In the genomic region with DNA sequence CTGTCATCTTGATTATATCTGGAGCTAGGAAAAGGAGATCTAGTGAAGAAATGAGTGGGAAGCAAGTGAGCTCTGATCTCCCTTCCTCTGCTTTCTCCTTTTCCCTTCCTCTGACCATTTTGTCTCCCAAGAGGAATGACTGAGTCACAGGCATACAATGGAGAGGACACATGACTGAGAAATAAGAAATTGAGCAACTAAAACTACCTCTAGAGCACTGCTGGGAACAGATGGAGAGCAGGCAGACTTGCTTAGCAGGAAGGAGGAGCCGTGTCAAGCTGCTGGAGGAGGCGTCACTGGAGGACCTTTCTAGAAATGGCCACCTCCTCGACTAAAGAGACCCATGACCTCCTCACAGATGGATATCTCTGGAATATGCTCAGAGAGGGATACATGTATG, we compare ENCODE assay signal across 15 cellular contexts.
DNase-seq lines count a peak whose midpoint lies in the region; ATAC-seq and TF ChIP-seq lines count a peak whose summit lies in the region.
"Had no signal": no experiment of that assay in that cellular context is flagged by ENCODE, and none has a peak within 500 bp of the region (broad histone marks: within the 10 kb centered on the region; RNA-seq: fewer than 3 reads in every experiment).

No MANE protein-coding gene starts in this region.

- intact Hi-C loops in Right ventricle myocardium superior (cut with DNase I) = no loop called here

- H3K4me2 ChIP-seq in Karpas-422 (ENCODE audit: low read depth, low read length, poor library complexity, severe bottlenecking) (no peak overlapping the region), mesendoderm (ENCODE audit: low read length) (no peak overlapping the region)

- no peak overlapping the region for H2AK5ac ChIP-seq in mesendoderm (ENCODE audit: low read length)

- H2BK120ac ChIP-seq in mesendoderm (ENCODE audit: low read depth, low read length) = no peak overlapping the region

- no peaks in the 10 kb centered on the region for H3K79me2 ChIP-seq in Karpas-422 (ENCODE audit: low read length)
- no peaks in the 10 kb centered on the region for H3K79me2 ChIP-seq in mesendoderm (ENCODE audit: control insufficient read depth, insufficient read depth, low read length)

- no peaks in the 10 kb centered on the region for H3K9me2 ChIP-seq in Karpas-422 (replicated peaks; ENCODE audit: insufficient read depth, low read length)

- no peak overlapping the region for H4K5ac ChIP-seq in mesendoderm (ENCODE audit: low read length)

- peaks cover 0 to 10% of the 10 kb centered on the region in 2 donors for H3K4me1 ChIP-seq in right atrium auricular region
- H3K4me1 ChIP-seq in Karpas-422 (ENCODE audit: low read length) = no peaks in the 10 kb centered on the region
- no peaks in the 10 kb centered on the region for H3K4me1 ChIP-seq in mesendoderm (ENCODE audit: control insufficient read depth, low read depth, low read length)
- H3K4me1 ChIP-seq: uterus had no signal

- no peak overlapping the region for H2BK5ac ChIP-seq in mesendoderm (ENCODE audit: low read length)

- ATAC-seq in Right ventricle myocardium superior (ENCODE audit: poor library complexity) = peak; percentile 81

- no peak overlapping the region for H3K56ac ChIP-seq in mesendoderm (ENCODE audit: low read length)

- H3K36me3 ChIP-seq in right atrium auricular region (peaks cover 27% of the 10 kb centered on the region), Karpas-422 (ENCODE audit: insufficient read depth, low read length) (peaks cover 22% of the 10 kb centered on the region), mesendoderm (ENCODE audit: control insufficient read depth, insufficient read depth, low read length) (no peaks in the 10 kb centered on the region)
- H3K36me3 ChIP-seq: uterus had no signal

- H3K27me3 ChIP-seq in right atrium auricular region (no peaks in the 10 kb centered on the region), Karpas-422 (ENCODE audit: low read length) (no peaks in the 10 kb centered on the region), mesendoderm (ENCODE audit: insufficient read depth, low read length, poor library complexity) (no peaks in the 10 kb centered on the region)
- H3K27me3 ChIP-seq: uterus had no signal

- no peak overlapping the region for H2AFZ ChIP-seq in Karpas-422 (ENCODE audit: low read length)

- no peak overlapping the region for H3K23ac ChIP-seq in mesendoderm (ENCODE audit: low read length)

- DNase-seq in Right ventricle myocardium superior = no peak
- no peak for DNase-seq in right atrium auricular region (ENCODE audit: low spot score)
- DNase-seq in choroid plexus epithelial cell (ENCODE audit: low read depth) = peak; percentile 74
- DNase-seq in hepatic stellate cell (ENCODE audit: low spot score) = peak; percentile 35
- no peak for DNase-seq in stimulated activated CD4-positive, alpha-beta T cell treated with anti-CD3 and anti-CD28 coated beads, Interleukin-12 subunit alpha, Interleukin-12 subunit beta, amount 100 ng/mL, for 4 hours
- DNase-seq in Karpas-422 = no peak
- no peak for DNase-seq in mesendoderm
- DNase-seq in dedifferentiated amniotic fluid mesenchymal stem cell (ENCODE audit: extremely low spot score) = no peak
- DNase-seq: activated CD8-positive, alpha-beta memory T cell treated with anti-CD3 and anti-CD28 coated beads for 24 hours; activated naive CD4-positive, alpha-beta T cell treated with anti-CD3 and anti-CD28 coated beads for 36 hours; NCI-H1105; NCI-H446; stimulated activated CD4-positive, alpha-beta T cell treated with anti-CD3 and anti-CD28 coated beads, Interleukin-15, amount 100 ng/mL, for 24 hours; uterus had no signal

- no peaks in the 10 kb centered on the region for H3K9me3 ChIP-seq in right atrium auricular region
- H3K9me3 ChIP-seq in Karpas-422 (ENCODE audit: low read length) = no peaks in the 10 kb centered on the region
- H3K9me3 ChIP-seq: uterus had no signal

- WGBS in mesendoderm (ENCODE audit: extremely low coverage, insufficient coverage, low lambda C conversion rate) = no CpG with 5 or more reads among the region's 3 CpGs

- no peak overlapping the region for H3K9ac ChIP-seq in Karpas-422 (ENCODE audit: low read length)
- H3K9ac ChIP-seq in mesendoderm (ENCODE audit: low read length) = no peak overlapping the region

- no peak overlapping the region for H4K8ac ChIP-seq in mesendoderm (ENCODE audit: low read depth, low read length)

- no peak overlapping the region for H3K4ac ChIP-seq in mesendoderm (ENCODE audit: low read depth, low read length)

- H3K4me3 ChIP-seq in right atrium auricular region = no peak overlapping the region
- no peak overlapping the region for H3K4me3 ChIP-seq in choroid plexus epithelial cell (ENCODE audit: low read depth, low read length)
- H3K4me3 ChIP-seq in Karpas-422 (ENCODE audit: low read length) = no peak overlapping the region
- H3K4me3 ChIP-seq in mesendoderm (ENCODE audit: low read length) = no peak overlapping the region
- H3K4me3 ChIP-seq: uterus had no signal

- H4K20me1 ChIP-seq in Karpas-422 (ENCODE audit: insufficient read depth, low read depth, low read length) = no peaks in the 10 kb centered on the region

- H3K27ac ChIP-seq in right atrium auricular region (peak overlapping the region in 1 of 2 donors; percentile 23), Karpas-422 (ENCODE audit: low read length) (no peak overlapping the region), mesendoderm (ENCODE audit: low read depth, low read length) (no peak overlapping the region)
- H3K27ac ChIP-seq: RWPE1, uterus had no signal

- H2BK15ac ChIP-seq in mesendoderm (replicated peaks; ENCODE audit: low read depth) = no peak overlapping the region

- no peak for TF ChIP-seq CTCF in right atrium auricular region (IDR thresholded peaks at IDR 0.05)
- no peak for TF ChIP-seq CTCF in choroid plexus epithelial cell (conservative IDR thresholded peaks at IDR 0.05; ENCODE audit: low read depth, low read length)

- no peaks in the 10 kb centered on the region for H3K79me1 ChIP-seq in mesendoderm (ENCODE audit: low read length)

- no peak overlapping the region for H3K18ac ChIP-seq in mesendoderm (ENCODE audit: low read length)

Comparison
In these comparisons a context has a peak if more than half of its experiments do, and no peak if none do; other contexts are left out.
1. DNase-seq: peak in choroid plexus epithelial cell (single experiment) and hepatic stellate cell (single experiment); none in Right ventricle myocardium superior (single experiment), right atrium auricular region (single experiment), stimulated activated CD4-positive, alpha-beta T cell treated with anti-CD3 and anti-CD28 coated beads, Interleukin-12 subunit alpha, Interleukin-12 subunit beta, amount 100 ng/mL, for 4 hours (single experiment), Karpas-422 (single experiment), mesendoderm (single experiment) and dedifferentiated amniotic fluid mesenchymal stem cell (single experiment).